8 cellular contexts compared by ENCODE assay signal in genomic region chr11:46242961-46243795, GRCh38. TPM values are rescaled to one million over a fixed set of nuclear protein-coding genes. Genes with fewer than 3 reads are reported as not detected.
DNase-seq lines count a peak whose midpoint lies in the region; ATAC-seq, FAIRE-seq and TF ChIP-seq lines count a peak whose summit lies in the region.

No MANE protein-coding gene starts in this region.

- DNase-seq in BJ (ENCODE audit: low read depth) (peak; percentile 92), NCI-H69 (lab: John Stamatoyannopoulos, UW) (peak; percentile 97), HepG2 (ENCODE audit: low spot score) (peak; percentile 87)
- peak; percentile 79 for DNase-seq in activated CD4-positive, alpha-beta T cell treated with anti-CD3 and anti-CD28 coated beads, Interleukin-2, amount 50 U/mL, for 24 hours (ENCODE audit: low read depth in 1 of 2, low spot score in 1 of 2)
- DNase-seq in stimulated activated CD4-positive, alpha-beta T cell treated with anti-CD3 and anti-CD28 coated beads, Interleukin-2, amount 100 ng/mL, for 24 hours, result peak; percentile 93 to 94

- no peaks in the 10 kb centered on the region for H3K9me3 ChIP-seq in HepG2 (ENCODE audit: low read length)

- CTCF ChIA-PET in BJ (lab: Yijun Ruan, JAX) (interaction anchor here (1.2 to 12.4 kb wide), 11 partner anchors 29 to 371 kb away, joined by 3 to 341 read pairs (median 4); partner anchors contain the start of gene CREB3L1), HepG2 (lab: Yijun Ruan, JAX; ENCODE audit: low intra/inter-chr PET ratio, low total read pairs) (interaction anchor here (1.5 kb wide), 1 partner anchor 65 kb away, joined by 4 read pairs; no protein-coding TSS in a partner anchor)

- POLR2A ChIA-PET in BJ (lab: Charles Lee), result interaction anchor here (0.9 to 1.9 kb wide), 6 partner anchors 29 to 63 kb away, joined by 3 to 13 read pairs (median 4); partner anchors contain the start of gene CREB3L1
- POLR2A ChIA-PET in HepG2 (lab: Yijun Ruan, JAX), result interaction anchor here (0.6 to 3.1 kb wide), 33 partner anchors 9 to 325 kb away, joined by 3 to 36 read pairs (median 5); partner anchors contain the start of genes LARGE2 and PEX16

- peaks cover 35% of the 10 kb centered on the region for H3K4me1 Mint-ChIP-seq in dendritic cell treated with granulocyte-macrophage colony-stimulating factor and Interleukin-4, amounts not matched to agents 40 ng/mL and 50 ng/mL, for 4 days (ENCODE audit: low read depth)

- peak overlapping the region; percentile 36 for H3K4me3 ChIP-seq in BJ (ENCODE audit: low read depth, low read length)
- peak overlapping the region; percentile 57 to 68 (median 67) for H3K4me3 ChIP-seq in HepG2 (replicated peaks in 1 of 3; ENCODE audit: insufficient read depth in 1 of 3, low read depth in 2 of 3, low read length in 3 of 3)

- H3K4me1 ChIP-seq in HepG2 (ENCODE audit: insufficient read depth, low read length), result peaks cover 34% of the 10 kb centered on the region

- H3K27me3 ChIP-seq in BJ (ENCODE audit: control insufficient read depth, insufficient read depth, low read length), result no peaks in the 10 kb centered on the region
- peaks cover 3 to 22% of the 10 kb centered on the region in 2 experiments for H3K27me3 ChIP-seq in HepG2 (ENCODE audit: control insufficient read depth in 1 of 2, insufficient read depth in 2 of 2, low read length in 2 of 2)

- no peak for TF ChIP-seq RAD21 in HepG2 (CRISPR knock-in tag; IDR thresholded peaks at IDR 0.05)

- H3K4me3 Mint-ChIP-seq in dendritic cell treated with granulocyte-macrophage colony-stimulating factor and Interleukin-4, amounts not matched to agents 40 ng/mL and 50 ng/mL, for 4 days, result peak overlapping the region; percentile 79

- peak overlapping the region; percentile 80 for H3K9ac ChIP-seq in HepG2 (ENCODE audit: insufficient read depth, low read depth, low read length)

- FAIRE-seq in HepG2 (lab: Jason Lieb, UNC), result peak; percentile 67

- H3K27ac ChIP-seq in HepG2 (ENCODE audit: extremely low read length, insufficient read depth, low read length), result peak overlapping the region; percentile 76

- TF ChIP-seq EP300 in HepG2 (IDR thresholded peaks at IDR 0.05; ENCODE audit: low read depth in 2 of 2, low read length in 2 of 2) (peak; percentile 23 to 61; a peak in 2 of 4 replicates), HepG2 (CRISPR knock-in tag; IDR thresholded peaks at IDR 0.05; ENCODE audit: borderline replicate concordance) (peak; percentile 49; the same call in 1 of the 2 replicates)

- in situ Hi-C loops in HepG2 (cut with HindIII; ENCODE audit: extremely low pct_ligation_motif_present, low pct_unique_long_range_greater_than_20kb), result no loop called here

- H3K36me3 ChIP-seq in BJ (ENCODE audit: control insufficient read depth, insufficient read depth, low read length) (no peaks in the 10 kb centered on the region), HepG2 (replicated peaks in 1 of 2; ENCODE audit: control insufficient read depth in 1 of 2, insufficient read depth in 2 of 2, low read length in 2 of 2) (no peaks in the 10 kb centered on the region)

- H3K27ac Mint-ChIP-seq in dendritic cell treated with granulocyte-macrophage colony-stimulating factor and Interleukin-4, amounts not matched to agents 40 ng/mL and 50 ng/mL, for 4 days, result peak overlapping the region; percentile 77

- intact Hi-C loops in dendritic cell treated with granulocyte-macrophage colony-stimulating factor and Interleukin-4, amounts not matched to agents 40 ng/mL and 50 ng/mL, for 4 days (cut with micrococcal nuclease), result no loop called here
- intact Hi-C loops in HepG2 (cut with micrococcal nuclease; ENCODE audit: unreplicated experiment), result no loop called here

- peak overlapping the region; percentile 100 for H3K4me2 ChIP-seq in HepG2 (ENCODE audit: low read depth, low read length)

- H3K9me3 Mint-ChIP-seq in dendritic cell treated with granulocyte-macrophage colony-stimulating factor and Interleukin-4, amounts not matched to agents 40 ng/mL and 50 ng/mL, for 4 days, result no peaks in the 10 kb centered on the region

- peak; percentile 76 for ATAC-seq in GM19324 (IDR thresholded peaks at IDR 0.05; ENCODE audit: low FRiP score, unreplicated experiment)
- ATAC-seq in HG03520 (IDR thresholded peaks at IDR 0.05; ENCODE audit: unreplicated experiment), result peak; percentile 77
- peak; percentile 71 for ATAC-seq in HepG2

- no peaks in the 10 kb centered on the region for H4K20me1 ChIP-seq in HepG2 (ENCODE audit: insufficient read depth, low read length)

- peak overlapping the region; percentile 71 for H2AFZ ChIP-seq in HepG2 (ENCODE audit: low read length)

- TF ChIP-seq CTCF in BJ (IDR thresholded peaks at IDR 0.05; ENCODE audit: insufficient read depth, low read depth, low read length), result no peak
- TF ChIP-seq CTCF in HepG2 (CRISPR knock-in tag; IDR thresholded peaks at IDR 0.05), result no peak

- WGBS in HepG2 (ENCODE audit: low lambda C conversion rate), result 0% methylated on average over 5 of the region's 46 CpGs

- no peaks in the 10 kb centered on the region for H3K27me3 Mint-ChIP-seq in dendritic cell treated with granulocyte-macrophage colony-stimulating factor and Interleukin-4, amounts not matched to agents 40 ng/mL and 50 ng/mL, for 4 days

- TF ChIP-seq POLR2A in HepG2 (IDR thresholded peaks at IDR 0.05; ENCODE audit: insufficient read depth in 1 of 2, low read depth in 2 of 2, low read length in 2 of 2), result peak; percentile 84 to 89

- H3K79me2 ChIP-seq in HepG2 (ENCODE audit: insufficient read depth, low read length), result no peaks in the 10 kb centered on the region

- H3K36me3 Mint-ChIP-seq in dendritic cell treated with granulocyte-macrophage colony-stimulating factor and Interleukin-4, amounts not matched to agents 40 ng/mL and 50 ng/mL, for 4 days (ENCODE audit: low read depth), result no peaks in the 10 kb centered on the region

- TSS peak; percentile 100 for BruUV-seq in HepG2 (replicated peaks; lab: Mats Ljungman, UMichigan)

TF ChIP-seq in HepG2, 621 proteins besides CTCF, POLR2A, EP300 and RAD21 (continues in another document):
- TF ChIP-seq ZEB1 (IDR thresholded peaks at IDR 0.05; ENCODE audit: insufficient replicate concordance, low read depth), result peak; percentile 37
- 0 out of 2 replicates have a peak, but pooled peaks have one; percentile 46 for TF ChIP-seq ZNF275 (CRISPR knock-in tag; IDR thresholded peaks at IDR 0.05; ENCODE audit: borderline replicate concordance)
- TF ChIP-seq ZFAT (CRISPR knock-in tag; conservative IDR thresholded peaks at IDR 0.05), result no peak
- no peak; the same call in 1 of the 2 replicates for TF ChIP-seq TFE3 (CRISPR knock-in tag; IDR thresholded peaks at IDR 0.05)

RNA-seq across cellular contexts. Expression of gene CREB3L1, which starts 34.3 kb away (rescaled TPM):
- polyA plus RNA-seq in BJ (2011; rRNA removed) (21.5 and 39.4 TPM in 2 replicates), HepG2 (2011; rRNA removed) (not detected in 2 replicates)
- 55.4 and 125 TPM in 2 replicates for polyA minus RNA-seq in BJ (2011; rRNA and poly(A)+ RNA removed)
- total RNA-seq in HepG2 (2016; rRNA removed; fragmentation: Illumina TruSeq; extraction: Trizol), result not detected in 2 replicates
- total RNA-seq in HepG2 (2016; cell fraction: cytosol; rRNA removed; fragmentation: Illumina TruSeq; extraction: Trizol; ENCODE audit: low read depth), result not detected in 2 replicates
- not detected in 2 replicates for total RNA-seq in HepG2 (2016; cell fraction: insoluble cytoplasmic fraction; rRNA removed; fragmentation: Illumina TruSeq; extraction: Trizol)
- not detected in 2 replicates for total RNA-seq in HepG2 (2016; cell fraction: membrane; rRNA removed; fragmentation: Illumina TruSeq; extraction: Trizol)
- total RNA-seq in HepG2 (2016; cell fraction: nucleus; rRNA removed; fragmentation: Illumina TruSeq; extraction: Trizol), result not detected in 2 replicates
- polyA plus RNA-seq in HepG2 (2011; cell fraction: cytosol; rRNA removed), result not detected in 2 replicates
- polyA plus RNA-seq in HepG2 (2011; cell fraction: nucleus; rRNA removed), result not detected in 2 replicates
- 0.04 TPM in 1 of 2 replicates, not detected in the other for polyA plus RNA-seq in HepG2 (2012)
- polyA plus RNA-seq in HepG2 (2016; cell fraction: cytosol; fragmentation: Illumina TruSeq; extraction: Trizol; ENCODE audit: low read depth), result not detected in 2 replicates
- polyA plus RNA-seq in HepG2 (2016; cell fraction: insoluble cytoplasmic fraction; fragmentation: Illumina TruSeq; extraction: Trizol; ENCODE audit: low read depth), result not detected in 2 replicates
- polyA plus RNA-seq in HepG2 (2016; cell fraction: membrane; fragmentation: Illumina TruSeq; extraction: Trizol; ENCODE audit: low read depth), result 0.13 TPM in 1 of 2 replicates, not detected in the other
- polyA plus RNA-seq in HepG2 (2016; cell fraction: nucleus; fragmentation: Illumina TruSeq; extraction: Trizol; ENCODE audit: insufficient read depth, low read depth), result not detected in 2 replicates
- polyA minus RNA-seq in HepG2 (2011; rRNA and poly(A)+ RNA removed; ENCODE audit: low replicate concordance), result 0.12 and 1.6 TPM in 2 replicates
- polyA minus RNA-seq in HepG2 (2011; cell fraction: cytosol; rRNA and poly(A)+ RNA removed), result not detected in 2 replicates
- polyA minus RNA-seq in HepG2 (2011; cell fraction: nucleus; rRNA and poly(A)+ RNA removed), result not detected in 2 replicates

Comparison
In these comparisons a context has a peak if more than half of its experiments do, and no peak if none do; other contexts are left out.
1. Peak in every context shown above with its lines: DNase-seq, ATAC-seq, H3K4me3 ChIP-seq and H3K27ac ChIP-seq.
2. RNA of gene CREB3L1, which starts 34.3 kb away (polyA plus RNA-seq): 21.5 to 39.4 TPM in BJ; 0.04 to 0.13 TPM in HepG2; every median in the first group is over 10 times any median in the second.